1 cellular context compared by ENCODE assay signal in the genomic region with DNA sequence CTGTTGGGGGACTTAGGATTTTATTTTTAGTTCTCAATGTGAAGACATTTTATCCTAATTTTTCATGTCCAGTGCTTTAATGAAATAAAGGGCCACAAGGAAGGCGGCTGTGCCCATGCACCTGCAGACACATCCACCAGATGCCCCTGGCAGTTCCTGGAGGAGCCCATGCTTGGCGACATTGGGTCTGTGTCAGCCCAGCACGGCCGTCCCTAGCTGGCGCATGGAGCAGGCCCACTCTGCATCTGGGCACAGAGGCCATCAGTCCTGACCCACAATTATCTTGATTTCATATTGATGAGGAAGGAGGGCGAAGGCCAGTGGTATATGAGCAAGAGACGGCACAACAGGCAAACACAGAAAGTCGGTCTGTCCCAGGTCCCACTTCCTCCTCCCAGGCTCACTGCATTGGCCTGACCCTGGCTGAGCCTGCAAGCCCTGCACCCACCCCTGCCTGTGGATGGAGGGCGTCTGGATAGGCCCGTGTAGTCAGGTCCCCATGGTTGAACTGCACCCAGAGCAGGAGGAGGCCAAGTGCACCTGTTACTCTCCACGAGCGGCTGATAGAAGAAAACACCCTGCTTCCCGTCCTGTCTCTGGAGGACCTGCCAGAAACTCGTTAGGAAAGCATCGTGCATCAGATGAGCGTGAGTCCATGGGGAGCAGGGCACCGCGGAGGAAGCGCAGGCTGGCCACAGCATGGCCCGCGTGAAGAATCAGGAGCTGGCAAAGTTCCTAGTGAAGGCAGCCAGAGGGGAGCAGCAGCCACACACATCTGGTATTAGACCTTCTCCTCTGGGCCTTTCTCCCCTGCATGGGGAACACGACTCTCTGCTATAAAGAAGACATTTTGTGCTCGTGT.
TF ChIP-seq lines count a peak whose summit lies in the region.

No MANE protein-coding gene starts in this region.

TF ChIP-seq in H1, 55 proteins besides CTCF, POLR2A, EP300 and RAD21 (continued from another document):
- TF ChIP-seq, protein P1, sequence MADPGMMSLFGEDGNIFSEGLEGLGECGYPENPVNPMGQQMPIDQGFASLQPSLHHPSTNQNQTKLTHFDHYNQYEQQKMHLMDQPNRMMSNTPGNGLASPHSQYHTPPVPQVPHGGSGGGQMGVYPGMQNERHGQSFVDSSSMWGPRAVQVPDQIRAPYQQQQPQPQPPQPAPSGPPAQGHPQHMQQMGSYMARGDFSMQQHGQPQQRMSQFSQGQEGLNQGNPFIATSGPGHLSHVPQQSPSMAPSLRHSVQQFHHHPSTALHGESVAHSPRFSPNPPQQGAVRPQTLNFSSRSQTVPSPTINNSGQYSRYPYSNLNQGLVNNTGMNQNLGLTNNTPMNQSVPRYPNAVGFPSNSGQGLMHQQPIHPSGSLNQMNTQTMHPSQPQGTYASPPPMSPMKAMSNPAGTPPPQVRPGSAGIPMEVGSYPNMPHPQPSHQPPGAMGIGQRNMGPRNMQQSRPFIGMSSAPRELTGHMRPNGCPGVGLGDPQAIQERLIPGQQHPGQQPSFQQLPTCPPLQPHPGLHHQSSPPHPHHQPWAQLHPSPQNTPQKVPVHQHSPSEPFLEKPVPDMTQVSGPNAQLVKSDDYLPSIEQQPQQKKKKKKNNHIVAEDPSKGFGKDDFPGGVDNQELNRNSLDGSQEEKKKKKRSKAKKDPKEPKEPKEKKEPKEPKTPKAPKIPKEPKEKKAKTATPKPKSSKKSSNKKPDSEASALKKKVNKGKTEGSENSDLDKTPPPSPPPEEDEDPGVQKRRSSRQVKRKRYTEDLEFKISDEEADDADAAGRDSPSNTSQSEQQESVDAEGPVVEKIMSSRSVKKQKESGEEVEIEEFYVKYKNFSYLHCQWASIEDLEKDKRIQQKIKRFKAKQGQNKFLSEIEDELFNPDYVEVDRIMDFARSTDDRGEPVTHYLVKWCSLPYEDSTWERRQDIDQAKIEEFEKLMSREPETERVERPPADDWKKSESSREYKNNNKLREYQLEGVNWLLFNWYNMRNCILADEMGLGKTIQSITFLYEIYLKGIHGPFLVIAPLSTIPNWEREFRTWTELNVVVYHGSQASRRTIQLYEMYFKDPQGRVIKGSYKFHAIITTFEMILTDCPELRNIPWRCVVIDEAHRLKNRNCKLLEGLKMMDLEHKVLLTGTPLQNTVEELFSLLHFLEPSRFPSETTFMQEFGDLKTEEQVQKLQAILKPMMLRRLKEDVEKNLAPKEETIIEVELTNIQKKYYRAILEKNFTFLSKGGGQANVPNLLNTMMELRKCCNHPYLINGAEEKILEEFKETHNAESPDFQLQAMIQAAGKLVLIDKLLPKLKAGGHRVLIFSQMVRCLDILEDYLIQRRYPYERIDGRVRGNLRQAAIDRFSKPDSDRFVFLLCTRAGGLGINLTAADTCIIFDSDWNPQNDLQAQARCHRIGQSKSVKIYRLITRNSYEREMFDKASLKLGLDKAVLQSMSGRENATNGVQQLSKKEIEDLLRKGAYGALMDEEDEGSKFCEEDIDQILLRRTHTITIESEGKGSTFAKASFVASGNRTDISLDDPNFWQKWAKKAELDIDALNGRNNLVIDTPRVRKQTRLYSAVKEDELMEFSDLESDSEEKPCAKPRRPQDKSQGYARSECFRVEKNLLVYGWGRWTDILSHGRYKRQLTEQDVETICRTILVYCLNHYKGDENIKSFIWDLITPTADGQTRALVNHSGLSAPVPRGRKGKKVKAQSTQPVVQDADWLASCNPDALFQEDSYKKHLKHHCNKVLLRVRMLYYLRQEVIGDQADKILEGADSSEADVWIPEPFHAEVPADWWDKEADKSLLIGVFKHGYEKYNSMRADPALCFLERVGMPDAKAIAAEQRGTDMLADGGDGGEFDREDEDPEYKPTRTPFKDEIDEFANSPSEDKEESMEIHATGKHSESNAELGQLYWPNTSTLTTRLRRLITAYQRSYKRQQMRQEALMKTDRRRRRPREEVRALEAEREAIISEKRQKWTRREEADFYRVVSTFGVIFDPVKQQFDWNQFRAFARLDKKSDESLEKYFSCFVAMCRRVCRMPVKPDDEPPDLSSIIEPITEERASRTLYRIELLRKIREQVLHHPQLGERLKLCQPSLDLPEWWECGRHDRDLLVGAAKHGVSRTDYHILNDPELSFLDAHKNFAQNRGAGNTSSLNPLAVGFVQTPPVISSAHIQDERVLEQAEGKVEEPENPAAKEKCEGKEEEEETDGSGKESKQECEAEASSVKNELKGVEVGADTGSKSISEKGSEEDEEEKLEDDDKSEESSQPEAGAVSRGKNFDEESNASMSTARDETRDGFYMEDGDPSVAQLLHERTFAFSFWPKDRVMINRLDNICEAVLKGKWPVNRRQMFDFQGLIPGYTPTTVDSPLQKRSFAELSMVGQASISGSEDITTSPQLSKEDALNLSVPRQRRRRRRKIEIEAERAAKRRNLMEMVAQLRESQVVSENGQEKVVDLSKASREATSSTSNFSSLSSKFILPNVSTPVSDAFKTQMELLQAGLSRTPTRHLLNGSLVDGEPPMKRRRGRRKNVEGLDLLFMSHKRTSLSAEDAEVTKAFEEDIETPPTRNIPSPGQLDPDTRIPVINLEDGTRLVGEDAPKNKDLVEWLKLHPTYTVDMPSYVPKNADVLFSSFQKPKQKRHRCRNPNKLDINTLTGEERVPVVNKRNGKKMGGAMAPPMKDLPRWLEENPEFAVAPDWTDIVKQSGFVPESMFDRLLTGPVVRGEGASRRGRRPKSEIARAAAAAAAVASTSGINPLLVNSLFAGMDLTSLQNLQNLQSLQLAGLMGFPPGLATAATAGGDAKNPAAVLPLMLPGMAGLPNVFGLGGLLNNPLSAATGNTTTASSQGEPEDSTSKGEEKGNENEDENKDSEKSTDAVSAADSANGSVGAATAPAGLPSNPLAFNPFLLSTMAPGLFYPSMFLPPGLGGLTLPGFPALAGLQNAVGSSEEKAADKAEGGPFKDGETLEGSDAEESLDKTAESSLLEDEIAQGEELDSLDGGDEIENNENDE (IDR thresholded peaks at IDR 0.05; ENCODE audit: insufficient replicate concordance, low read length), result no peak
- TF ChIP-seq SP1 (IDR thresholded peaks at IDR 0.05; ENCODE audit: low read depth, low read length) (no peak), GABPA (IDR thresholded peaks at IDR 0.05; ENCODE audit: borderline replicate concordance, insufficient read depth, low read length) (no peak)
